ENCODE assay signal across 2 cellular contexts in genomic region chr11:17242954-17243353, GRCh38. TPM values are rescaled to one million over a fixed set of nuclear protein-coding genes. Genes with fewer than 3 reads are reported as not detected.
DNase-seq lines count a peak whose midpoint lies in the region; ATAC-seq, FAIRE-seq and TF ChIP-seq lines count a peak whose summit lies in the region.
"Not testable (repeated sequence)": the region's sequence is repeated elsewhere in the genome, so short reads cannot be mapped to it uniquely, and the experiment has no call there.

No MANE protein-coding gene starts in this region.

- not testable (repeated sequence) for TF ChIP-seq RAD21 in K562 (CRISPR knock-in tag; conservative IDR thresholded peaks at IDR 0.05 in 1 of 2, IDR thresholded peaks at IDR 0.05 in 1 of 2)

- TF ChIP-seq CTCF in HEK293 (tag by site-specific recombination; IDR thresholded peaks at IDR 0.05); K562 (IDR thresholded peaks at IDR 0.05 in 2 of 3, conservative IDR thresholded peaks at IDR 0.05 in 1 of 3; ENCODE audit: insufficient read depth in 2 of 3, low read depth in 1 of 3, low read length in 3 of 3): not testable (repeated sequence)

- H3K27ac ChIP-seq in HEK293 (ENCODE audit: extremely low read depth, low read depth, low read length); K562 (ENCODE audit: extremely low read depth, low read depth, low read length): not testable (repeated sequence)

- H4K20me1 ChIP-seq in K562 (replicated peaks; ENCODE audit: control insufficient read depth, insufficient read depth, low read length), result not testable (repeated sequence)

- not testable (repeated sequence) for DNase-seq in K562 (ENCODE audit: extremely low read depth in 1 of 4, low spot score in 3 of 4)

- H3K4me2 ChIP-seq in K562 (ENCODE audit: insufficient read depth, low read length), result not testable (repeated sequence)

- in situ Hi-C loops in K562 (cut with MboI), result not testable (repeated sequence)

- not testable (repeated sequence) for H3K9me3 ChIP-seq in HEK293 (ENCODE audit: control insufficient read depth, insufficient read depth, low read depth, low read length); K562 (replicated peaks; ENCODE audit: control insufficient read depth, insufficient read depth, low read depth, low read length)

- FAIRE-seq in K562 (lab: Jason Lieb, UNC), result not testable (repeated sequence)

- not testable (repeated sequence) for H3K9ac ChIP-seq in K562 (ENCODE audit: insufficient read depth in 1 of 2, low read depth in 2 of 2, low read length in 2 of 2)

- TF ChIP-seq POLR2A in K562 (conservative IDR thresholded peaks at IDR 0.05), result not testable (repeated sequence)

- POLR2A ChIA-PET in HEK293 (lab: Yijun Ruan, JAX); K562 (lab: Yijun Ruan, JAX): not testable (repeated sequence)

- not testable (repeated sequence) for BruUV-seq in K562 (replicated peaks; lab: Mats Ljungman, UMichigan)

- H3K4me1 ChIP-seq in HEK293 (ENCODE audit: control insufficient read depth, insufficient read depth, low read length); K562 (replicated peaks in 1 of 2; ENCODE audit: control insufficient read depth in 2 of 2, insufficient read depth in 2 of 2, low read length in 2 of 2): not testable (repeated sequence)

- TF ChIP-seq EP300 in K562 (IDR thresholded peaks at IDR 0.05; ENCODE audit: low read length), result not testable (repeated sequence)

- not testable (repeated sequence) for H3K79me2 ChIP-seq in K562 (ENCODE audit: control insufficient read depth, insufficient read depth, low read length)

- WGBS in K562 (ENCODE audit: insufficient coverage, low coverage, missing lambda C conversion rate), result no CpG with 5 or more reads among the region's 4 CpGs

- CTCF ChIA-PET in HEK293 (lab: Yijun Ruan, JAX), result interaction anchor here (0.5 kb wide), 1 partner anchor 141 kb away, joined by 3 read pairs; no protein-coding TSS in a partner anchor
- CTCF ChIA-PET in K562 (lab: Yijun Ruan, JAX; ENCODE audit: low intra/inter-chr PET ratio), result not testable (repeated sequence)

- not testable (repeated sequence) for H3K36me3 ChIP-seq in HEK293 (ENCODE audit: control insufficient read depth in 2 of 2, insufficient read depth in 1 of 2, low read length in 2 of 2); K562 (ENCODE audit: control insufficient read depth, insufficient read depth, low read length)

- H3K27me3 ChIP-seq in K562 (ENCODE audit: control insufficient read depth in 2 of 2, insufficient read depth in 2 of 2, low read length in 2 of 2), result not testable (repeated sequence)

- not testable (repeated sequence) for H2AFZ ChIP-seq in K562 (ENCODE audit: low read depth, low read length)

- ATAC-seq in K562, result not testable (repeated sequence)

- intact Hi-C loops in K562 (cut with micrococcal nuclease), result not testable (repeated sequence)

- not testable (repeated sequence) for H3K4me3 ChIP-seq in HEK293 (ENCODE audit: low read depth, low read length); K562

- H3K9me1 ChIP-seq in K562 (ENCODE audit: control insufficient read depth, insufficient read depth, low read length), result not testable (repeated sequence)

TF ChIP-seq in HEK293, 187 proteins besides CTCF, POLR2A, EP300 and RAD21:
- 0 out of 2 replicates have a peak, but pooled peaks have one; percentile 46 for TF ChIP-seq ZNF580 (tag by site-specific recombination; IDR thresholded peaks at IDR 0.05)
- TF ChIP-seq ZNF146 (tag by site-specific recombination; IDR thresholded peaks at IDR 0.05), result peak; percentile 96
TF ChIP-seq in HEK293: peak in this region for 2; not testable (repeated sequence) for 185.

TF ChIP-seq in K562, 482 proteins besides CTCF, POLR2A, EP300 and RAD21:
- peak; percentile 55 for TF ChIP-seq BCOR (IDR thresholded peaks at IDR 0.05)
- TF ChIP-seq ZNF146 (CRISPR knock-in tag; IDR thresholded peaks at IDR 0.05; ENCODE audit: unreplicated experiment), result peak; percentile 56

RNA-seq across cellular contexts. Expression of gene NUCB2, which starts 33.6 kb away (rescaled TPM):
- 43.4 and 81.9 TPM in 2 replicates for total RNA-seq in K562 (2011; cell fraction: chromatin; rRNA removed; ENCODE audit: low replicate concordance)
- 34.2 and 38.8 TPM in 2 replicates for total RNA-seq in K562 (2011; cell fraction: nucleolus; rRNA removed)
- 63.2 and 69.8 TPM in 2 replicates for total RNA-seq in K562 (2011; cell fraction: nucleoplasm; rRNA removed)
- total RNA-seq in K562 (2014; rRNA removed), result 47.0 and 54.0 TPM in 2 replicates
- 67.3 and 81.6 TPM in 2 replicates for total RNA-seq in K562 (2014; rRNA removed; fragmentation: Illumina TruSeq; extraction: Trizol)
- 97.3 and 108 TPM in 2 replicates for total RNA-seq in K562 (2015; rRNA removed; fragmentation: Illumina TruSeq; extraction: Trizol)
- total RNA-seq in K562 (2021), result 55.6 and 62.0 TPM in 2 replicates
- polyA plus RNA-seq in K562 (2011; rRNA removed), result 72.7 and 92.4 TPM in 2 replicates
- polyA plus RNA-seq in K562 (2011; cell fraction: cytosol; rRNA removed), result 14.4 and 28.2 TPM in 2 replicates
- polyA plus RNA-seq in K562 (2011; cell fraction: nucleus; rRNA removed), result 12.1 and 24.6 TPM in 2 replicates
- 82.3 and 211 TPM in 2 replicates for polyA plus RNA-seq in K562 (2012)
- polyA plus RNA-seq in K562 (2014; fragmentation: Illumina TruSeq; extraction: Trizol), result 66.1 and 84.6 TPM in 2 replicates
- 10 to 100 TPM; 89.0 to 95.5 TPM for polyA plus RNA-seq in K562 (2014; fragmentation: Nextera tagmentation; extraction: Ambion mirVana)
- 65.8 and 74.1 TPM in 2 replicates for polyA plus RNA-seq in K562 (2014; rRNA removed)
- 115 and 117 TPM in 2 replicates for polyA minus RNA-seq in K562 (2011; rRNA and poly(A)+ RNA removed)
- polyA minus RNA-seq in K562 (2011; cell fraction: cytosol; rRNA and poly(A)+ RNA removed), result 26.1 and 26.2 TPM in 2 replicates
- polyA minus RNA-seq in K562 (2011; cell fraction: nucleus; rRNA and poly(A)+ RNA removed), result 15.2 and 25.1 TPM in 2 replicates

RNA-seq across cellular contexts. Expression of gene PIK3C2A, which starts 35.2 kb away (rescaled TPM):
- total RNA-seq in K562 (2011; cell fraction: chromatin; rRNA removed; ENCODE audit: low replicate concordance), result 28.0 and 175 TPM in 2 replicates
- total RNA-seq in K562 (2011; cell fraction: nucleolus; rRNA removed), result 9.2 and 13.8 TPM in 2 replicates
- total RNA-seq in K562 (2011; cell fraction: nucleoplasm; rRNA removed), result 26.8 and 30.8 TPM in 2 replicates
- 10.7 and 11.1 TPM in 2 replicates for total RNA-seq in K562 (2014; rRNA removed)
- total RNA-seq in K562 (2014; rRNA removed; fragmentation: Illumina TruSeq; extraction: Trizol), result 23.7 and 29.9 TPM in 2 replicates
- total RNA-seq in K562 (2015; rRNA removed; fragmentation: Illumina TruSeq; extraction: Trizol), result 22.8 and 23.6 TPM in 2 replicates
- 19.0 and 19.6 TPM in 2 replicates for total RNA-seq in K562 (2021)
- 24.9 and 25.2 TPM in 2 replicates for polyA plus RNA-seq in K562 (2011; rRNA removed)
- polyA plus RNA-seq in K562 (2011; cell fraction: cytosol; rRNA removed), result 3.6 and 9.7 TPM in 2 replicates
- 9.5 and 18.1 TPM in 2 replicates for polyA plus RNA-seq in K562 (2011; cell fraction: nucleus; rRNA removed)
- 9.8 and 10.4 TPM in 2 replicates for polyA plus RNA-seq in K562 (2012)
- 12.5 and 15.6 TPM in 2 replicates for polyA plus RNA-seq in K562 (2014; fragmentation: Illumina TruSeq; extraction: Trizol)
- polyA plus RNA-seq in K562 (2014; fragmentation: Nextera tagmentation; extraction: Ambion mirVana), result 1 to 10 TPM; 3.1 to 4.1 TPM
- polyA plus RNA-seq in K562 (2014; rRNA removed), result 8.0 and 8.1 TPM in 2 replicates
- polyA minus RNA-seq in K562 (2011; rRNA and poly(A)+ RNA removed), result 61.7 and 92.1 TPM in 2 replicates
- 12.8 and 14.2 TPM in 2 replicates for polyA minus RNA-seq in K562 (2011; cell fraction: cytosol; rRNA and poly(A)+ RNA removed)
- polyA minus RNA-seq in K562 (2011; cell fraction: nucleus; rRNA and poly(A)+ RNA removed), result 19.3 and 38.9 TPM in 2 replicates
